Comparison of ENCODE assay signal across 13 cellular contexts in the genomic region with DNA sequence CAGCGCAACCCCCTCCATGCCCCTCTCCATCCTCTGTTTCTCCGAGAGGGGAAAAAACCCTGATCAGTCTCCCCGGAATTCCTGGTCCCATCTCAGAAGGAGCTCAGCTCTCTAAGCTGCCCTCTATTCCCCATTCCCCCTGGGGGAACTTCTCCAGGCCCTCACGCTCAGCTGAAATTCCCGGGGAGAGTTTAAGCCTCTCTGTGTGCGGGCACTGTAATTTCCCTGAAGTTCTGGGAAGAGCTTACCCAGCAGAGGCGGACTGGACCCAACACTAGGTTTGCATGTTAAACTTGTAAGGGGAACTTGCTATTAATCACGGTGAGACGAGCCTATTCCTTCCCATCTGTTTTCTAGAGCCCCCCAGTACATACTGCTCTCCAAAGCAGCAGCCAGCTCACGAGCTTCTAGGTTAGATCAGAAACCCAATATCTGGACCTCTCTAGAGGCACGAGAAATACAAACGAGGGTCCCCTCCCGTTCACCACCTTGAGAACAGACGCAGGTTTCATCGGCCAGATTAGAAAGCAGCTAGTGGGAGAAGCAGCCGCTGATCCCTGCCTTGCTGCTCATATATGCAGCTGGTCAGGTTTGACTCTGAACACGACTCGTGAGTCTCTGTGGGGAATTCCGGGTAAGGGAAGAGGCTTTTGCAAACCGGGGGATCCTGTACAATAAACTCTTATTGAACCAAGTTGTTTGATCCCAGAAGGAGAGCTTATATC. TPM values are rescaled to one million over a fixed set of nuclear protein-coding genes. Genes with fewer than 3 reads are reported as not detected.
DNase-seq lines count a peak whose midpoint lies in the region; ATAC-seq and TF ChIP-seq lines count a peak whose summit lies in the region.
"Had no signal": no experiment of that assay in that cellular context is flagged by ENCODE, and none has a peak within 500 bp of the region (broad histone marks: within the 10 kb centered on the region; RNA-seq: fewer than 3 reads in every experiment).

No MANE protein-coding gene starts in this region.

- no peak for TF ChIP-seq POLR2A in IMR-90 (IDR thresholded peaks at IDR 0.05; ENCODE audit: low read depth, low read length)

- H3K27me3 Mint-ChIP-seq in naive B cell, result peaks cover 55 to 71% (median 57%) of the 10 kb centered on the region in 3 donors
- H3K27me3 Mint-ChIP-seq in activated CD8-positive, alpha-beta T cell treated with anti-CD3 and anti-CD28 coated beads for 36 hours, result peaks cover 64% of the 10 kb centered on the region
- H3K27me3 Mint-ChIP-seq in stimulated activated naive CD8-positive, alpha-beta T cell treated with anti-CD3 and anti-CD28 coated beads, Interleukin-15, amount 100 ng/mL, for 72 hours, result peaks cover 64% of the 10 kb centered on the region

- H3K4me3 Mint-ChIP-seq in naive B cell, result peak overlapping the region; percentile 59 to 84 (median 67)
- H3K4me3 Mint-ChIP-seq in activated CD8-positive, alpha-beta T cell treated with anti-CD3 and anti-CD28 coated beads for 36 hours, result no peak overlapping the region
- peak overlapping the region in 1 of 2 donors; percentile 33 for H3K4me3 Mint-ChIP-seq in stimulated activated naive CD8-positive, alpha-beta T cell treated with anti-CD3 and anti-CD28 coated beads, Interleukin-15, amount 100 ng/mL, for 72 hours

- H3K79me1 ChIP-seq in IMR-90 (ENCODE audit: low read depth in 1 of 2, low read length in 2 of 2), result peaks cover 6 to 12% of the 10 kb centered on the region in 2 experiments; a peak in 3 of 4 replicates

- no peak for TF ChIP-seq RAD21 in IMR-90 (IDR thresholded peaks at IDR 0.05; ENCODE audit: low read length)

- no peak overlapping the region for H3K27ac ChIP-seq in IMR-90 (ENCODE audit: insufficient read depth, low read length)

- ATAC-seq in IMR-90 (ENCODE audit: low read depth), result no peak
- ATAC-seq in naive B cell (ENCODE audit: low read depth in 2 of 2), result no peak
- ATAC-seq in activated CD8-positive, alpha-beta T cell treated with anti-CD3 and anti-CD28 coated beads for 36 hours, result no peak
- no peak for ATAC-seq in stimulated activated naive CD8-positive, alpha-beta T cell treated with anti-CD3 and anti-CD28 coated beads, Interleukin-15, amount 100 ng/mL, for 72 hours
- no peak for ATAC-seq in GM18502 (IDR thresholded peaks at IDR 0.05; ENCODE audit: poor library complexity, unreplicated experiment)

- H4K20me1 ChIP-seq in IMR-90 (ENCODE audit: insufficient read depth, low read length), result no peaks in the 10 kb centered on the region

- H3K36me3 Mint-ChIP-seq in naive B cell, result no peaks in the 10 kb centered on the region
- no peaks in the 10 kb centered on the region for H3K36me3 Mint-ChIP-seq in activated CD8-positive, alpha-beta T cell treated with anti-CD3 and anti-CD28 coated beads for 36 hours (ENCODE audit: low read depth)

- no peak overlapping the region for H3K14ac ChIP-seq in IMR-90 (replicated peaks; ENCODE audit: low read depth, low read length)

- peaks cover 7% of the 10 kb centered on the region for H3K9me1 ChIP-seq in IMR-90 (ENCODE audit: insufficient read depth, low read length)

- in situ Hi-C loops in IMR-90 (cut with MboI; ENCODE audit: low sequenced_read_pairs), result no loop called here

- CTCF ChIA-PET in IMR-90 (lab: Yijun Ruan, JAX), result no interaction called here
- CTCF ChIA-PET in activated CD8-positive, alpha-beta T cell treated with anti-CD3 and anti-CD28 coated beads for 36 hours (lab: Charles Lee), result interaction anchor here (1.3 kb wide), 1 partner anchor 114 kb away, joined by 3 read pairs; no protein-coding TSS in a partner anchor

- no peak overlapping the region for H2BK120ac ChIP-seq in IMR-90 (ENCODE audit: low read depth, low read length)

- H3K27me3 ChIP-seq in IMR-90 (ENCODE audit: control insufficient read depth, insufficient read depth, low read length) (peaks cover 4% of the 10 kb centered on the region; the same call in 1 of the 2 replicates), endocrine pancreas (ENCODE audit: control insufficient read depth, insufficient read depth, low read length) (no peaks in the 10 kb centered on the region)

- H3K36me3 ChIP-seq in IMR-90 (ENCODE audit: control insufficient read depth, insufficient read depth, low read length), result no peaks in the 10 kb centered on the region
- H3K36me3 ChIP-seq in endocrine pancreas (ENCODE audit: control insufficient read depth, insufficient read depth, low read length), result no peaks in the 10 kb centered on the region

- POLR2A ChIA-PET in IMR-90 (lab: Charles Lee; ENCODE audit: unreplicated experiment), result no interaction called here
- POLR2A ChIA-PET in activated CD8-positive, alpha-beta T cell treated with anti-CD3 and anti-CD28 coated beads for 36 hours (lab: Charles Lee), result no interaction called here

- H3K27ac Mint-ChIP-seq in naive B cell, result no peak overlapping the region
- no peak overlapping the region for H3K27ac Mint-ChIP-seq in activated CD8-positive, alpha-beta T cell treated with anti-CD3 and anti-CD28 coated beads for 36 hours
- H3K27ac Mint-ChIP-seq in stimulated activated naive CD8-positive, alpha-beta T cell treated with anti-CD3 and anti-CD28 coated beads, Interleukin-15, amount 100 ng/mL, for 72 hours, result no peak overlapping the region

- WGBS in IMR-90 (ENCODE audit: extremely low coverage in 2 of 2, insufficient read length in 1 of 2), 2 experiments, result 70% methylated on average over 2 of the region's 20 CpGs; no CpG with 5 or more reads in 1 of the 2 experiments

- peak overlapping the region; percentile 97 for H2AFZ ChIP-seq in IMR-90 (replicated peaks; ENCODE audit: low read length, poor library complexity)

- H3K9me3 Mint-ChIP-seq in naive B cell, result no peaks in the 10 kb centered on the region
- no peaks in the 10 kb centered on the region for H3K9me3 Mint-ChIP-seq in activated CD8-positive, alpha-beta T cell treated with anti-CD3 and anti-CD28 coated beads for 36 hours
- H3K9me3 Mint-ChIP-seq in stimulated activated naive CD8-positive, alpha-beta T cell treated with anti-CD3 and anti-CD28 coated beads, Interleukin-15, amount 100 ng/mL, for 72 hours, result no peaks in the 10 kb centered on the region
- H3K9me3 Mint-ChIP-seq: activated T-cell treated with anti-CD3 and anti-CD28 coated beads, Interleukin-2, amount 50 U/mL, for 4 hours had no signal

- DNase-seq in AG10803 (ENCODE audit: low read depth), result no peak
- no peak for DNase-seq in IMR-90
- DNase-seq in naive B cell, result no peak
- no peak for DNase-seq in activated CD8-positive, alpha-beta T cell treated with anti-CD3 and anti-CD28 coated beads for 36 hours
- no peak for DNase-seq in stimulated activated naive CD8-positive, alpha-beta T cell treated with anti-CD3 and anti-CD28 coated beads, Interleukin-15, amount 100 ng/mL, for 72 hours
- DNase-seq in GM20000 (ENCODE audit: low spot score), result no peak
- DNase-seq: activated T-cell treated with anti-CD3 and anti-CD28 coated beads, Interleukin-2, amount 50 U/mL, for 4 hours; GF-D8; MV-4-11; NCI-H446 treated with DMSO at 0.1 percent for 48 hours had no signal

- H3K4me3 ChIP-seq in AG10803 (ENCODE audit: low read length) (peak overlapping the region; percentile 72), IMR-90 (ENCODE audit: insufficient read depth, low read depth, low read length) (peak overlapping the region; percentile 93), endocrine pancreas (ENCODE audit: control insufficient read depth, insufficient read depth, low read length) (peak overlapping the region; percentile 66)

- peak overlapping the region; percentile 82 for H3K4me2 ChIP-seq in IMR-90 (ENCODE audit: low read depth, low read length)

- no peak overlapping the region for H4K91ac ChIP-seq in IMR-90 (ENCODE audit: insufficient read depth, low read depth, low read length)

- no peak overlapping the region for H2BK20ac ChIP-seq in IMR-90 (ENCODE audit: low read depth, low read length)

- H2AK9ac ChIP-seq in IMR-90 (replicated peaks; ENCODE audit: low read depth, low read length, poor library complexity), result peak overlapping the region; percentile 29

- peaks cover 7 to 28% (median 17%) of the 10 kb centered on the region in 3 donors for H3K4me1 Mint-ChIP-seq in naive B cell
- peaks cover 4% of the 10 kb centered on the region for H3K4me1 Mint-ChIP-seq in activated CD8-positive, alpha-beta T cell treated with anti-CD3 and anti-CD28 coated beads for 36 hours (ENCODE audit: low read depth)
- peaks cover 15% of the 10 kb centered on the region for H3K4me1 Mint-ChIP-seq in stimulated activated naive CD8-positive, alpha-beta T cell treated with anti-CD3 and anti-CD28 coated beads, Interleukin-15, amount 100 ng/mL, for 72 hours

- peaks cover 10% of the 10 kb centered on the region for H3K4me1 ChIP-seq in IMR-90 (ENCODE audit: control insufficient read depth, insufficient read depth, low read length)
- H3K4me1 ChIP-seq in endocrine pancreas (ENCODE audit: control insufficient read depth, insufficient read depth, low read length), result peaks cover 6% of the 10 kb centered on the region

- H2BK15ac ChIP-seq in IMR-90 (ENCODE audit: low read depth, low read length), result no peak overlapping the region

- H2AK5ac ChIP-seq in IMR-90 (ENCODE audit: low read depth, low read length), result no peak overlapping the region

- intact Hi-C loops in IMR-90 (cut with micrococcal nuclease), result loop anchor here (2.0 kb wide), 4 partner anchors 51 to 181 kb away; no protein-coding TSS in a partner anchor
- intact Hi-C loops in activated CD8-positive, alpha-beta T cell treated with anti-CD3 and anti-CD28 coated beads for 36 hours (cut with micrococcal nuclease), result loop anchor here (10.0 kb wide), 1 partner anchor 115 kb away; no protein-coding TSS in a partner anchor

- no peak overlapping the region for H4K5ac ChIP-seq in IMR-90 (ENCODE audit: low read depth, low read length)

- dilution Hi-C loops in IMR-90 (cut with HindIII; ENCODE audit: low sequenced_read_pairs, unreplicated experiment), result no loop called here

- no peak overlapping the region for H3K18ac ChIP-seq in IMR-90 (ENCODE audit: low read depth, low read length)

- peak overlapping the region; percentile 36; the same call in 1 of the 2 replicates for H3K23ac ChIP-seq in IMR-90 (ENCODE audit: low read depth, low read length)

- no peak for TF ChIP-seq CTCF in AG10803 (conservative IDR thresholded peaks at IDR 0.05; ENCODE audit: low read length)
- no peak for TF ChIP-seq CTCF in IMR-90 (conservative IDR thresholded peaks at IDR 0.05; ENCODE audit: low read depth, low read length)
- TF ChIP-seq CTCF in activated CD8-positive, alpha-beta T cell treated with anti-CD3 and anti-CD28 coated beads for 36 hours (IDR thresholded peaks at IDR 0.05), result no peak
- TF ChIP-seq CTCF in GM20000 (IDR thresholded peaks at IDR 0.05; ENCODE audit: extremely low read depth, missing control alignments), result no peak

- H3K9ac ChIP-seq in IMR-90 (ENCODE audit: low read depth, low read length) (peak overlapping the region; percentile 26; the same call in 1 of the 2 replicates), endocrine pancreas (ENCODE audit: control insufficient read depth, insufficient read depth, low read length) (peak overlapping the region; percentile 22)

- no peak overlapping the region for H3K56ac ChIP-seq in IMR-90 (ENCODE audit: extremely low read depth, insufficient read depth, low read length)

- no peak overlapping the region for H4K8ac ChIP-seq in IMR-90 (ENCODE audit: low read depth in 2 of 2, low read length in 2 of 2)

- H3K9me3 ChIP-seq in IMR-90 (ENCODE audit: control insufficient read depth, insufficient read depth, low read length) (no peaks in the 10 kb centered on the region), endocrine pancreas (ENCODE audit: control insufficient read depth, low read length) (no peaks in the 10 kb centered on the region)

- H3K4ac ChIP-seq in IMR-90 (ENCODE audit: low read depth, low read length), result peak overlapping the region; percentile 5; the same call in 1 of the 2 replicates

- H2BK5ac ChIP-seq in IMR-90 (ENCODE audit: low read depth, low read length, poor library complexity, severe bottlenecking), result no peak overlapping the region

- BruUV-seq in IMR-90 (replicated peaks; lab: Mats Ljungman, UMichigan), result no TSS peak

RNA-seq across cellular contexts. Expression of gene VAT1L, which starts 1.4 kb away (rescaled TPM):
- 18.1 and 18.5 TPM in 2 replicates for total RNA-seq in IMR-90 (2012; rRNA removed)
- polyA plus RNA-seq in IMR-90 (2012; rRNA removed) (14.1 and 15.4 TPM in 2 replicates), naive B cell (ENCODE audit: low read depth in 6 of 6) (1 to 10 TPM in 1 of 6 donors, under 1 TPM in 3, not detected in 2; 0.07 to 4.3 (median 0.16) TPM)
- 7.3 TPM in 2 replicates for polyA plus RNA-seq in IMR-90 (2012; cell fraction: cytosol; rRNA removed)
- polyA plus RNA-seq in IMR-90 (2012; cell fraction: nucleus; rRNA removed; ENCODE audit: low replicate concordance), result 2.4 and 9.5 TPM in 2 replicates
- total RNA-seq in activated CD8-positive, alpha-beta T cell treated with anti-CD3 and anti-CD28 coated beads for 36 hours, result not detected
- total RNA-seq: bronchial epithelial cell had no signal

Comparison
In these comparisons a context has a peak if more than half of its experiments do, and no peak if none do; other contexts are left out.
1. RNA of gene VAT1L, which starts 1.4 kb away (total RNA-seq): 18.1 to 18.5 TPM in IMR-90; not detected in activated CD8-positive, alpha-beta T cell treated with anti-CD3 and anti-CD28 coated beads for 36 hours; every median in the first group is over 10 times any median in the second.
2. Peak in every context shown above with its lines, with median percentiles within 50 percentile points of each other: H3K4me3 ChIP-seq.